ENCODE assay signal across 8 cellular contexts in genomic region chr9:123267481-123268239, GRCh38. TPM values are rescaled to one million over a fixed set of nuclear protein-coding genes. Genes with fewer than 3 reads are reported as not detected.
DNase-seq lines count a peak whose midpoint lies in the region; ATAC-seq, FAIRE-seq and TF ChIP-seq lines count a peak whose summit lies in the region.

No MANE protein-coding gene starts in this region.

- H2AFZ ChIP-seq in MM.1S (ENCODE audit: low read length) (no peak overlapping the region), astrocyte (ENCODE audit: low read depth, low read length) (peak overlapping the region; percentile 77)

- ATAC-seq in left colon, result no peak
- ATAC-seq in stimulated activated naive CD8-positive, alpha-beta T cell treated with anti-CD3 and anti-CD28 coated beads, Interleukin-15, amount 100 ng/mL, for 72 hours, result peak; percentile 7

- H3K27ac Mint-ChIP-seq in astrocyte (ENCODE audit: unreplicated experiment), result peak overlapping the region; percentile 27
- H3K27ac Mint-ChIP-seq in stimulated activated naive CD8-positive, alpha-beta T cell treated with anti-CD3 and anti-CD28 coated beads, Interleukin-15, amount 100 ng/mL, for 72 hours, result peak overlapping the region; percentile 10 to 81

- intact Hi-C loops in left colon (cut with DNase I, micrococcal nuclease), result no loop called here

- peak; percentile 43 for DNase-seq in NCI-H748 (lab: John Stamatoyannopoulos, UW; ENCODE audit: unreplicated experiment)
- no peak for DNase-seq in NCI-H748 treated with DMSO at 0.1 percent for 48 hours (lab: John Stamatoyannopoulos, UW)
- DNase-seq in MM.1S, result no peak
- DNase-seq in astrocyte (ENCODE audit: low read depth), result no peak
- DNase-seq in left colon, result peak; percentile 45 to 46
- DNase-seq in stimulated activated naive CD8-positive, alpha-beta T cell treated with anti-CD3 and anti-CD28 coated beads, Interleukin-15, amount 100 ng/mL, for 72 hours, result peak in 1 of 2 donors; percentile 30
- no peak for DNase-seq in NCI-H1436 treated with DMSO at 0.1 percent for 48 hours (lab: John Stamatoyannopoulos, UW)
- DNase-seq in SHP77 (lab: John Stamatoyannopoulos, UW), result no peak

- H3K4me1 Mint-ChIP-seq in astrocyte (ENCODE audit: low read depth, unreplicated experiment), result no peaks in the 10 kb centered on the region
- peaks cover 49% of the 10 kb centered on the region for H3K4me1 Mint-ChIP-seq in stimulated activated naive CD8-positive, alpha-beta T cell treated with anti-CD3 and anti-CD28 coated beads, Interleukin-15, amount 100 ng/mL, for 72 hours

- peak overlapping the region; percentile 88 for H3K9ac ChIP-seq in MM.1S (ENCODE audit: low read length)
- H3K9ac ChIP-seq in astrocyte (ENCODE audit: low read length), result peak overlapping the region; percentile 68

- H3K4me2 ChIP-seq in MM.1S (ENCODE audit: low read depth, low read length) (peak overlapping the region; percentile 58), astrocyte (ENCODE audit: low read length) (peak overlapping the region; percentile 82)

- peaks cover 15% of the 10 kb centered on the region for H3K27me3 Mint-ChIP-seq in astrocyte (ENCODE audit: low read depth, unreplicated experiment)
- H3K27me3 Mint-ChIP-seq in stimulated activated naive CD8-positive, alpha-beta T cell treated with anti-CD3 and anti-CD28 coated beads, Interleukin-15, amount 100 ng/mL, for 72 hours, result no peaks in the 10 kb centered on the region

- H3K27me3 ChIP-seq in MM.1S (replicated peaks; ENCODE audit: insufficient read depth, low read length) (no peaks in the 10 kb centered on the region), astrocyte (ENCODE audit: insufficient read depth, low read length) (peaks cover 14% of the 10 kb centered on the region)

- no peaks in the 10 kb centered on the region for H3K9me2 ChIP-seq in MM.1S (replicated peaks; ENCODE audit: insufficient read depth, low read length)

- TF ChIP-seq CTCF in MM.1S (IDR thresholded peaks at IDR 0.05; ENCODE audit: low read length), result no peak
- TF ChIP-seq CTCF in astrocyte (IDR thresholded peaks at IDR 0.05; ENCODE audit: insufficient read depth, low read depth, low read length), result no peak

- no peaks in the 10 kb centered on the region for H3K9me3 Mint-ChIP-seq in astrocyte (ENCODE audit: unreplicated experiment)
- no peaks in the 10 kb centered on the region for H3K9me3 Mint-ChIP-seq in stimulated activated naive CD8-positive, alpha-beta T cell treated with anti-CD3 and anti-CD28 coated beads, Interleukin-15, amount 100 ng/mL, for 72 hours

- FAIRE-seq in astrocyte (lab: Jason Lieb, UNC), result no peak

- H3K4me1 ChIP-seq in MM.1S (ENCODE audit: low read length) (peaks cover 35% of the 10 kb centered on the region), astrocyte (ENCODE audit: insufficient read depth, low read length) (peaks cover 3% of the 10 kb centered on the region)

- H3F3A ChIP-seq in MM.1S (ENCODE audit: insufficient read depth, low read length), result peaks cover 13% of the 10 kb centered on the region

- H3K27ac ChIP-seq in MM.1S (ENCODE audit: low read length), result no peak overlapping the region
- H3K27ac ChIP-seq in astrocyte (ENCODE audit: low read depth, low read length), result no peak overlapping the region

- H4K20me1 ChIP-seq in MM.1S (ENCODE audit: insufficient read depth, low read length), result peaks cover 9% of the 10 kb centered on the region
- H4K20me1 ChIP-seq in astrocyte (ENCODE audit: insufficient read depth, low read length), result peaks cover 21% of the 10 kb centered on the region

- H3K4me3 ChIP-seq in MM.1S (ENCODE audit: low read length) (peak overlapping the region; percentile 91), astrocyte (ENCODE audit: insufficient read depth, low read depth, low read length) (peak overlapping the region; percentile 74)

- H3K36me3 ChIP-seq in MM.1S (replicated peaks; ENCODE audit: insufficient read depth, low read length) (no peaks in the 10 kb centered on the region), astrocyte (ENCODE audit: insufficient read depth, low read length) (no peaks in the 10 kb centered on the region)

- H3K36me3 Mint-ChIP-seq in astrocyte (ENCODE audit: low read depth, unreplicated experiment), result no peaks in the 10 kb centered on the region

- H3K4me3 Mint-ChIP-seq in astrocyte (ENCODE audit: unreplicated experiment), result peak overlapping the region; percentile 81
- H3K4me3 Mint-ChIP-seq in stimulated activated naive CD8-positive, alpha-beta T cell treated with anti-CD3 and anti-CD28 coated beads, Interleukin-15, amount 100 ng/mL, for 72 hours, result peak overlapping the region; percentile 56 to 87

- peaks cover 54% of the 10 kb centered on the region for H3K79me2 ChIP-seq in MM.1S (ENCODE audit: low read length)
- H3K79me2 ChIP-seq in astrocyte (ENCODE audit: insufficient read depth, low read length), result no peaks in the 10 kb centered on the region

- no peaks in the 10 kb centered on the region for H3K9me3 ChIP-seq in MM.1S (replicated peaks; ENCODE audit: insufficient read depth, low read length)
- no peaks in the 10 kb centered on the region for H3K9me3 ChIP-seq in astrocyte (ENCODE audit: insufficient read depth, low read depth, low read length)

RNA-seq across cellular contexts. Expression of gene STRBP, which starts 0.7 kb away (rescaled TPM):
- total RNA-seq in astrocyte (11.4 and 13.1 TPM in 2 replicates), left colon (10 to 100 TPM; 46.5 to 47.2 TPM)

Comparison
In these comparisons a context has a peak if more than half of its experiments do, and no peak if none do; other contexts are left out.
1. DNase-seq: peak in NCI-H748 (single experiment) and left colon (2 of 2); none in NCI-H748 treated with DMSO at 0.1 percent for 48 hours (single experiment), MM.1S (single experiment), astrocyte (single experiment), NCI-H1436 treated with DMSO at 0.1 percent for 48 hours (single experiment) and SHP77 (0 of 2).